Comparison of ENCODE assay signal across 10 cellular contexts in genomic region chr17:2170023-2170422, GRCh38.
A peak's percentile ranks its signal among the peaks of the same experiment; 100 is the strongest.
DNase-seq lines count a peak whose midpoint lies in the region; ATAC-seq, FAIRE-seq and TF ChIP-seq lines count a peak whose summit lies in the region.
"Had no signal": no experiment of that assay in that cellular context is flagged by ENCODE, and none has a peak within 500 bp of the region (broad histone marks: within the 10 kb centered on the region; RNA-seq: fewer than 3 reads in every experiment).

No MANE protein-coding gene starts in this region.

- FAIRE-seq in GM19239 (lab: Jason Lieb, UNC), result peak; percentile 33

- no peaks in the 10 kb centered on the region for H3K27me3 ChIP-seq in BE2C

- peak; percentile 45 for TF ChIP-seq CTCF in BE2C (IDR thresholded peaks at IDR 0.05; ENCODE audit: low read depth, low read length)

- DNase-seq in BE2C (no peak), GM19239 (ENCODE audit: insufficient read length, low spot score) (peak; percentile 23), left kidney (ENCODE audit: low read depth, low spot score) (peak; percentile 28), putamen (ENCODE audit: low spot score) (no peak), kidney glomerular epithelial cell (lab: John Stamatoyannopoulos, UW) (no peak), GOT3 (lab: John Stamatoyannopoulos, UW) (no peak)
- peak; percentile 6 for DNase-seq in activated CD4-positive, alpha-beta T cell treated with anti-CD3 and anti-CD28 coated beads, Interleukin-2, amount 50 U/mL, for 1 hour
- DNase-seq: hippocampal formation had no signal

- ATAC-seq in HG03457 (IDR thresholded peaks at IDR 0.05; ENCODE audit: unreplicated experiment), result no peak

- no peaks in the 10 kb centered on the region for H3K36me3 ChIP-seq in BE2C

- H3K4me3 ChIP-seq in BE2C (ENCODE audit: low read depth, low read length), result no peak overlapping the region
- H3K4me3 ChIP-seq: thoracic aorta had no signal

- H3K4me1 ChIP-seq in BE2C, result no peaks in the 10 kb centered on the region

- no peaks in the 10 kb centered on the region for H3K9me3 ChIP-seq in BE2C
- H3K9me3 ChIP-seq: thoracic aorta had no signal

Comparison
In these comparisons a context has a peak if more than half of its experiments do, and no peak if none do; other contexts are left out.
1. DNase-seq: peak in GM19239 (single experiment), activated CD4-positive, alpha-beta T cell treated with anti-CD3 and anti-CD28 coated beads, Interleukin-2, amount 50 U/mL, for 1 hour (single experiment) and left kidney (single experiment); none in BE2C (single experiment), putamen (single experiment), kidney glomerular epithelial cell (single experiment) and GOT3 (single experiment).